9 cellular contexts compared by ENCODE assay signal in genomic region chr1:52659356-52659755, GRCh38.
A peak's percentile ranks its signal among the peaks of the same experiment; 100 is the strongest.
DNase-seq lines count a peak whose midpoint lies in the region; ATAC-seq lines count a peak whose summit lies in the region.
"Had no signal": no experiment of that assay in that cellular context is flagged by ENCODE, and none has a peak within 500 bp of the region (broad histone marks: within the 10 kb centered on the region; RNA-seq: fewer than 3 reads in every experiment).

No MANE protein-coding gene starts in this region.

- peak overlapping the region; percentile 84 for H3K27ac Mint-ChIP-seq in activated naive CD8-positive, alpha-beta T cell
- H3K27ac Mint-ChIP-seq in stimulated activated effector memory CD8-positive, alpha-beta T cell treated with anti-CD3 and anti-CD28 coated beads, Interleukin-12 subunit alpha, Interleukin-12 subunit beta, amount 100 ng/mL, for 72 hours = peak overlapping the region; percentile 95

- peak overlapping the region; percentile 49 for H3K4me3 Mint-ChIP-seq in activated naive CD8-positive, alpha-beta T cell
- peak overlapping the region; percentile 41 for H3K4me3 Mint-ChIP-seq in stimulated activated effector memory CD8-positive, alpha-beta T cell treated with anti-CD3 and anti-CD28 coated beads, Interleukin-12 subunit alpha, Interleukin-12 subunit beta, amount 100 ng/mL, for 72 hours

- DNase-seq in activated T-cell treated with anti-CD3 and anti-CD28 coated beads for 48 hours (ENCODE audit: low read depth) = peak; percentile 24
- DNase-seq in activated T-cell treated with anti-CD3 and anti-CD28 coated beads, Interleukin-2, amount 50 U/mL, for 1 hour = no peak
- DNase-seq in stimulated activated effector memory CD8-positive, alpha-beta T cell treated with anti-CD3 and anti-CD28 coated beads, Interleukin-12 subunit alpha, Interleukin-12 subunit beta, amount 100 ng/mL, for 72 hours (ENCODE audit: low spot score in 2 of 2) = peak in 1 of 2 donors; percentile 66
- no peak for DNase-seq in GOT3 (lab: John Stamatoyannopoulos, UW)
- no peak for DNase-seq in NCI-H446 treated with DMSO at 0.1 percent for 48 hours (lab: John Stamatoyannopoulos, UW)
- DNase-seq: heart right ventricle had no signal

- no peaks in the 10 kb centered on the region for H3K27me3 Mint-ChIP-seq in activated naive CD8-positive, alpha-beta T cell

- H3K4me1 Mint-ChIP-seq in activated naive CD8-positive, alpha-beta T cell (ENCODE audit: low read depth) = peaks cover 23% of the 10 kb centered on the region
- peaks cover 29% of the 10 kb centered on the region for H3K4me1 Mint-ChIP-seq in stimulated activated effector memory CD8-positive, alpha-beta T cell treated with anti-CD3 and anti-CD28 coated beads, Interleukin-12 subunit alpha, Interleukin-12 subunit beta, amount 100 ng/mL, for 72 hours

- no peaks in the 10 kb centered on the region for H3K9me3 Mint-ChIP-seq in activated naive CD8-positive, alpha-beta T cell (ENCODE audit: low read depth)
- no peaks in the 10 kb centered on the region for H3K9me3 Mint-ChIP-seq in stimulated activated effector memory CD8-positive, alpha-beta T cell treated with anti-CD3 and anti-CD28 coated beads, Interleukin-12 subunit alpha, Interleukin-12 subunit beta, amount 100 ng/mL, for 72 hours

- peak; percentile 60 for ATAC-seq in HG03280 (IDR thresholded peaks at IDR 0.05; ENCODE audit: unreplicated experiment)
- ATAC-seq in stimulated activated effector memory CD8-positive, alpha-beta T cell treated with anti-CD3 and anti-CD28 coated beads, Interleukin-12 subunit alpha, Interleukin-12 subunit beta, amount 100 ng/mL, for 72 hours = peak; percentile 88
- ATAC-seq in GM18519 (IDR thresholded peaks at IDR 0.05; ENCODE audit: low FRiP score, unreplicated experiment) = no peak

- H3K36me3 Mint-ChIP-seq in activated naive CD8-positive, alpha-beta T cell = peaks cover 8% of the 10 kb centered on the region
- peaks cover 13% of the 10 kb centered on the region for H3K36me3 Mint-ChIP-seq in stimulated activated effector memory CD8-positive, alpha-beta T cell treated with anti-CD3 and anti-CD28 coated beads, Interleukin-12 subunit alpha, Interleukin-12 subunit beta, amount 100 ng/mL, for 72 hours
